Comparison of ENCODE assay signal across 8 cellular contexts in genomic region chr20:62837790-62838458, GRCh38. TPM values are rescaled to one million over a fixed set of nuclear protein-coding genes. Genes with fewer than 3 reads are reported as not detected.
DNase-seq lines count a peak whose midpoint lies in the region; ATAC-seq and TF ChIP-seq lines count a peak whose summit lies in the region.

No MANE protein-coding gene starts in this region.

- H2BK15ac ChIP-seq in H9 (ENCODE audit: low read depth, low read length): no peak overlapping the region

- TF ChIP-seq CTCF in HEK293 (tag by site-specific recombination; IDR thresholded peaks at IDR 0.05): no peak
- TF ChIP-seq CTCF in H9 (conservative IDR thresholded peaks at IDR 0.05): no peak

- H3K79me1 ChIP-seq in H9 (ENCODE audit: insufficient read depth, low read depth, low read length, poor library complexity, severe bottlenecking): no peaks in the 10 kb centered on the region

- H3T11ph ChIP-seq in H9 (ENCODE audit: low read length): no peak overlapping the region

- no CpG with 5 or more reads among the region's 18 CpGs for WGBS in H9 (ENCODE audit: extremely low coverage, insufficient read length, low lambda C conversion rate)

- no peak overlapping the region for H4K8ac ChIP-seq in H9 (replicated peaks; ENCODE audit: insufficient read length, low read depth, low read length)

- no peak overlapping the region for H3K14ac ChIP-seq in H9 (ENCODE audit: insufficient read depth, low read length)

- no peaks in the 10 kb centered on the region for H3K79me2 ChIP-seq in H9 (ENCODE audit: insufficient read depth, low read length)

- ATAC-seq in GM19397 (IDR thresholded peaks at IDR 0.05; ENCODE audit: unreplicated experiment): no peak

- H3K36me3 Mint-ChIP-seq in H9 (ENCODE audit: insufficient read depth in 1 of 3, low read depth in 3 of 3): peaks cover 2 to 62% (median 55%) of the 10 kb centered on the region in 3 experiments; a peak in 5 of 7 replicates

- H2AFZ ChIP-seq in H9 (ENCODE audit: low read length): no peak overlapping the region

- no peak overlapping the region for H3K4me2 ChIP-seq in H9 (ENCODE audit: insufficient read depth, insufficient read length, low read length)

- no peak overlapping the region for H2BK5ac ChIP-seq in H9 (ENCODE audit: insufficient read length, low read length)

- CTCF ChIA-PET in HEK293 (lab: Yijun Ruan, JAX): interaction anchor here (1.4 kb wide), 1 partner anchor 171 kb away, joined by 6 read pairs; no protein-coding TSS in a partner anchor

- no peak overlapping the region for H2BK12ac ChIP-seq in H9 (ENCODE audit: insufficient read length, low read depth, low read length)

- no peak overlapping the region for H2BK20ac ChIP-seq in H9 (ENCODE audit: low read depth, low read length, poor library complexity, severe bottlenecking)

- H3K27me3 ChIP-seq in H9 (ENCODE audit: insufficient read depth, low read length): no peaks in the 10 kb centered on the region

- H2BK120ac ChIP-seq in H9 (ENCODE audit: low read depth, low read length, poor library complexity, severe bottlenecking): no peak overlapping the region

- no peak overlapping the region for H3K27ac Mint-ChIP-seq in H9

- DNase-seq in DMS153 treated with DMSO at 0.1 percent for 48 hours (lab: John Stamatoyannopoulos, UW; ENCODE audit: unreplicated experiment) (peak; percentile 71), NCI-H345 (lab: John Stamatoyannopoulos, UW) (peak; percentile 87), germinal center (ENCODE audit: low spot score) (peak; percentile 28), AG08396 (ENCODE audit: low spot score) (no peak), H9 (no peak), SK-N-DZ (ENCODE audit: low spot score) (no peak)

- H3K27me3 Mint-ChIP-seq in H9 (ENCODE audit: low read depth): no peaks in the 10 kb centered on the region

- no peak overlapping the region for H4K5ac ChIP-seq in H9 (ENCODE audit: insufficient read length, low read depth, low read length)

- no peak overlapping the region for H3K4ac ChIP-seq in H9 (ENCODE audit: low read depth, low read length)

- H2AK5ac ChIP-seq in H9 (ENCODE audit: insufficient read length, low read length): no peak overlapping the region

- no peak overlapping the region for H3K4me3 ChIP-seq in HEK293 (ENCODE audit: low read depth, low read length)

- H3K4me1 Mint-ChIP-seq in H9: peaks cover 4 to 18% of the 10 kb centered on the region in 2 experiments

- no peak overlapping the region for H4K91ac ChIP-seq in H9 (ENCODE audit: insufficient read length, low read depth, low read length)

- H3K18ac ChIP-seq in H9 (ENCODE audit: insufficient read length, low read depth, low read length): no peak overlapping the region

- no peaks in the 10 kb centered on the region for H3K23me2 ChIP-seq in H9 (ENCODE audit: insufficient read length, low read depth, low read length, poor library complexity, severe bottlenecking)

- POLR2A ChIA-PET in HEK293 (lab: Yijun Ruan, JAX): no interaction called here

- H3K9ac ChIP-seq in H9 (ENCODE audit: extremely low read depth, insufficient read length, low read length): no peak overlapping the region

- H3K23ac ChIP-seq in H9 (ENCODE audit: insufficient read length, low read depth, low read length): no peak overlapping the region

- H3K4me1 ChIP-seq in HEK293 (ENCODE audit: control insufficient read depth, insufficient read depth, low read length) (peaks cover 3% of the 10 kb centered on the region; the same call in 1 of the 2 replicates), H9 (ENCODE audit: insufficient read depth, low read length) (no peaks in the 10 kb centered on the region; the same call in 1 of the 2 replicates)

- H3K4me3 Mint-ChIP-seq in H9: no peak overlapping the region

- H3K36me3 ChIP-seq in HEK293 (ENCODE audit: control insufficient read depth in 2 of 2, insufficient read depth in 1 of 2, low read length in 2 of 2): peaks cover 0 to 39% of the 10 kb centered on the region in 2 experiments; a peak in 1 of 3 replicates

- no peak overlapping the region for H3K27ac ChIP-seq in HEK293 (ENCODE audit: extremely low read depth, low read depth, low read length)
- no peak overlapping the region for H3K27ac ChIP-seq in H9 (ENCODE audit: insufficient read length, low read depth, low read length)

- no peak overlapping the region for H3K56ac ChIP-seq in H9 (ENCODE audit: insufficient read length, low read depth, low read length)

- H3K9me3 Mint-ChIP-seq in H9: 0 out of 5 replicates have a peak, but pooled peaks cover 0 to 1% of the 10 kb centered on the region in 2 experiments

- no peaks in the 10 kb centered on the region for H4K20me1 ChIP-seq in H9 (ENCODE audit: control insufficient read depth, insufficient read depth, insufficient read length)

- H3K9me3 ChIP-seq in HEK293 (ENCODE audit: control insufficient read depth, insufficient read depth, low read depth, low read length) (no peaks in the 10 kb centered on the region), H9 (ENCODE audit: control insufficient read depth, low read depth, low read length) (no peaks in the 10 kb centered on the region)

TF ChIP-seq in HEK293, 187 proteins besides CTCF, POLR2A, EP300 and RAD21 (continues in another document):
- no peak for TF ChIP-seq ZNF776 (tag by site-specific recombination; IDR thresholded peaks at IDR 0.05; ENCODE audit: borderline replicate concordance)
- peak; percentile 44; the same call in 1 of the 2 replicates for TF ChIP-seq ZNF449 (tag by site-specific recombination; IDR thresholded peaks at IDR 0.05)
- no peak for TF ChIP-seq ZNF114 (tag by site-specific recombination; IDR thresholded peaks at IDR 0.05)
- peak; percentile 71 for TF ChIP-seq SCRT2 (tag by site-specific recombination; IDR thresholded peaks at IDR 0.05)
- TF ChIP-seq ZNF423 (tag by site-specific recombination; IDR thresholded peaks at IDR 0.05): peak; percentile 57
- peak; percentile 70 for TF ChIP-seq ZIC2 (tag by site-specific recombination; IDR thresholded peaks at IDR 0.05)
- 0 out of 2 replicates have a peak, but pooled peaks have one; percentile 30 for TF ChIP-seq ZNF629 (tag by site-specific recombination; IDR thresholded peaks at IDR 0.05)
- peak; percentile 30; the same call in 1 of the 2 replicates for TF ChIP-seq ZEB2 (tag by site-specific recombination; IDR thresholded peaks at IDR 0.05)
- TF ChIP-seq SP7 (tag by site-specific recombination; IDR thresholded peaks at IDR 0.05): peak; percentile 37; the same call in 1 of the 2 replicates
- 0 out of 2 replicates have a peak, but pooled peaks have one; percentile 36 for TF ChIP-seq PATZ1 (tag by site-specific recombination; IDR thresholded peaks at IDR 0.05)
- TF ChIP-seq ZNF112 (tag by site-specific recombination; IDR thresholded peaks at IDR 0.05): no peak
- peak; percentile 59 for TF ChIP-seq OSR2 (tag by site-specific recombination; IDR thresholded peaks at IDR 0.05)
- peak; percentile 57; the same call in 1 of the 2 replicates for TF ChIP-seq ZNF600 (tag by site-specific recombination; IDR thresholded peaks at IDR 0.05)
- peak; percentile 21 for TF ChIP-seq ZBTB26 (tag by site-specific recombination; optimal IDR thresholded peaks at IDR 0.05)
- TF ChIP-seq ZFHX2 (tag by site-specific recombination; conservative IDR thresholded peaks at IDR 0.05): peak; percentile 48

RNA-seq across cellular contexts. Expression of gene COL9A3, which starts 21.1 kb away (rescaled TPM):
- 137 and 150 TPM in 2 replicates for total RNA-seq in H9 (2021)
- 0.80 and 4.1 TPM in 2 replicates for polyA plus RNA-seq in SK-N-DZ (2014; cell fraction: cytosol; rRNA removed)
- 27.0 and 28.9 TPM in 2 replicates for polyA plus RNA-seq in SK-N-DZ (2014; cell fraction: nucleus; rRNA removed)

RNA-seq across cellular contexts. Expression of gene TCFL5, which starts 23.7 kb away (rescaled TPM):
- total RNA-seq in H9 (2021): 15.9 and 16.4 TPM in 2 replicates
- 17.7 and 18.7 TPM in 2 replicates for polyA plus RNA-seq in SK-N-DZ (2014; cell fraction: cytosol; rRNA removed)
- polyA plus RNA-seq in SK-N-DZ (2014; cell fraction: nucleus; rRNA removed): 12.5 and 14.3 TPM in 2 replicates

RNA-seq across cellular contexts. Expression of gene OGFR, which starts 33.3 kb away (rescaled TPM):
- 33.0 and 33.1 TPM in 2 replicates for total RNA-seq in H9 (2021)
- 26.0 and 50.0 TPM in 2 replicates for polyA plus RNA-seq in SK-N-DZ (2014; cell fraction: cytosol; rRNA removed)
- 40.1 and 56.7 TPM in 2 replicates for polyA plus RNA-seq in SK-N-DZ (2014; cell fraction: nucleus; rRNA removed)

RNA-seq across cellular contexts. Expression of gene MRGBP, which starts 41.7 kb away (rescaled TPM):
- total RNA-seq in H9 (2021): 14.6 and 16.3 TPM in 2 replicates
- polyA plus RNA-seq in SK-N-DZ (2014; cell fraction: cytosol; rRNA removed): 32.5 and 36.2 TPM in 2 replicates
- 38.2 and 42.4 TPM in 2 replicates for polyA plus RNA-seq in SK-N-DZ (2014; cell fraction: nucleus; rRNA removed)

Comparison
In these comparisons a context has a peak if more than half of its experiments do, and no peak if none do; other contexts are left out.
1. DNase-seq: peak in DMS153 treated with DMSO at 0.1 percent for 48 hours (single experiment), NCI-H345 (single experiment) and germinal center (single experiment); none in AG08396 (single experiment), H9 (single experiment) and SK-N-DZ (single experiment).